ENCODE assay signal across 12 cellular contexts in genomic region chr7:12031638-12032037, GRCh38.
DNase-seq lines count a peak whose midpoint lies in the region; TF ChIP-seq lines count a peak whose summit lies in the region.
"Had no signal": no experiment of that assay in that cellular context is flagged by ENCODE, and none has a peak within 500 bp of the region (broad histone marks: within the 10 kb centered on the region; RNA-seq: fewer than 3 reads in every experiment).

No MANE protein-coding gene starts in this region.

- H3K27me3 ChIP-seq in mammary epithelial cell (ENCODE audit: insufficient read depth, low read length), result no peaks in the 10 kb centered on the region
- H3K27me3 ChIP-seq: right lobe of liver, transverse colon had no signal

- peak overlapping the region; percentile 13 for H3K4me2 ChIP-seq in mammary epithelial cell (ENCODE audit: insufficient read depth, low read depth, low read length)

- CTCF ChIA-PET in mammary epithelial cell (lab: Charles Lee; ENCODE audit: low non-redundant PET), result no interaction called here
- CTCF ChIA-PET in GM10248 (lab: Yijun Ruan, JAX), result no interaction called here

- peak overlapping the region; percentile 1 for H3K27ac ChIP-seq in mammary epithelial cell (ENCODE audit: insufficient read depth, low read depth, low read length)
- H3K27ac ChIP-seq: right lobe of liver, transverse colon had no signal

- no peaks in the 10 kb centered on the region for H3K79me2 ChIP-seq in mammary epithelial cell (ENCODE audit: insufficient read depth, low read length)

- H3K4me3 ChIP-seq in mammary epithelial cell (replicated peaks in 1 of 3; ENCODE audit: insufficient read depth in 1 of 3, low read depth in 2 of 3, low read length in 3 of 3), result no peak overlapping the region
- H3K4me3 ChIP-seq: right lobe of liver, transverse colon had no signal

- H2AFZ ChIP-seq in mammary epithelial cell (ENCODE audit: low read depth, low read length), result peak overlapping the region; percentile 37

- H4K20me1 ChIP-seq in mammary epithelial cell (ENCODE audit: insufficient read depth, low read length), result no peaks in the 10 kb centered on the region

- H3K9me3 ChIP-seq in mammary epithelial cell (replicated peaks; ENCODE audit: insufficient read depth, low read length), result no peaks in the 10 kb centered on the region
- H3K9me3 ChIP-seq: right lobe of liver, transverse colon had no signal

- dilution Hi-C loops in mammary epithelial cell (cut with HindIII; ENCODE audit: low sequenced_read_pairs), result no loop called here

- no peak for TF ChIP-seq CTCF in mammary epithelial cell (conservative IDR thresholded peaks at IDR 0.05 in 1 of 2, IDR thresholded peaks at IDR 0.05 in 1 of 2; ENCODE audit: extremely low read depth in 1 of 2, insufficient read depth in 1 of 2, low read depth in 1 of 2, low read length in 2 of 2)
- no peak for TF ChIP-seq CTCF in GM10248 (IDR thresholded peaks at IDR 0.05; ENCODE audit: control extremely low read depth, extremely low read depth, low read depth, missing control alignments)

- H3K9ac ChIP-seq in mammary epithelial cell (ENCODE audit: insufficient read depth, low read length), result no peak overlapping the region

- DNase-seq in GM03348 (ENCODE audit: low spot score) (peak; percentile 5), M059J (ENCODE audit: low read depth) (peak; percentile 90), mammary epithelial cell (peak; percentile 43), left kidney (ENCODE audit: low read depth, low spot score) (peak; percentile 5), posterior vena cava (ENCODE audit: low spot score) (no peak), GM10248 (ENCODE audit: extremely low spot score) (no peak)
- DNase-seq in NK-92 treated with Interleukin-12 subunit alpha and Interleukin-12 subunit beta, amount 100 ng/mL, for 24 hours (lab: John Stamatoyannopoulos, UW), result no peak
- DNase-seq in central memory CD4-positive, alpha-beta T cell, result no peak
- DNase-seq: COR-L47, right lobe of liver, RPMI8226, transverse colon had no signal

- intact Hi-C loops in mammary epithelial cell (cut with micrococcal nuclease) (no loop called here), posterior vena cava (cut with DNase I) (no loop called here)

- BruUV-seq in mammary epithelial cell (replicated peaks; lab: Mats Ljungman, UMichigan), result no TSS peak

- H3K36me3 ChIP-seq in mammary epithelial cell (ENCODE audit: insufficient read depth, low read length), result no peaks in the 10 kb centered on the region
- H3K36me3 ChIP-seq: right lobe of liver, transverse colon had no signal

- in situ Hi-C loops in mammary epithelial cell (cut with MboI; ENCODE audit: low sequenced_read_pairs in 2 of 2), result no loop called here

- peaks cover 3% of the 10 kb centered on the region for H3K4me1 ChIP-seq in mammary epithelial cell (ENCODE audit: insufficient read depth, low read length)
- H3K4me1 ChIP-seq: right lobe of liver, transverse colon had no signal

- POLR2A ChIA-PET in GM10248 (lab: Yijun Ruan, JAX), result no interaction called here

Comparison
In these comparisons a context has a peak if more than half of its experiments do, and no peak if none do; other contexts are left out.
1. DNase-seq: peak in GM03348 (single experiment), M059J (single experiment), mammary epithelial cell (single experiment) and left kidney (single experiment); none in NK-92 treated with Interleukin-12 subunit alpha and Interleukin-12 subunit beta, amount 100 ng/mL, for 24 hours (single experiment), central memory CD4-positive, alpha-beta T cell (single experiment), posterior vena cava (single experiment) and GM10248 (single experiment).